In the genomic region with DNA sequence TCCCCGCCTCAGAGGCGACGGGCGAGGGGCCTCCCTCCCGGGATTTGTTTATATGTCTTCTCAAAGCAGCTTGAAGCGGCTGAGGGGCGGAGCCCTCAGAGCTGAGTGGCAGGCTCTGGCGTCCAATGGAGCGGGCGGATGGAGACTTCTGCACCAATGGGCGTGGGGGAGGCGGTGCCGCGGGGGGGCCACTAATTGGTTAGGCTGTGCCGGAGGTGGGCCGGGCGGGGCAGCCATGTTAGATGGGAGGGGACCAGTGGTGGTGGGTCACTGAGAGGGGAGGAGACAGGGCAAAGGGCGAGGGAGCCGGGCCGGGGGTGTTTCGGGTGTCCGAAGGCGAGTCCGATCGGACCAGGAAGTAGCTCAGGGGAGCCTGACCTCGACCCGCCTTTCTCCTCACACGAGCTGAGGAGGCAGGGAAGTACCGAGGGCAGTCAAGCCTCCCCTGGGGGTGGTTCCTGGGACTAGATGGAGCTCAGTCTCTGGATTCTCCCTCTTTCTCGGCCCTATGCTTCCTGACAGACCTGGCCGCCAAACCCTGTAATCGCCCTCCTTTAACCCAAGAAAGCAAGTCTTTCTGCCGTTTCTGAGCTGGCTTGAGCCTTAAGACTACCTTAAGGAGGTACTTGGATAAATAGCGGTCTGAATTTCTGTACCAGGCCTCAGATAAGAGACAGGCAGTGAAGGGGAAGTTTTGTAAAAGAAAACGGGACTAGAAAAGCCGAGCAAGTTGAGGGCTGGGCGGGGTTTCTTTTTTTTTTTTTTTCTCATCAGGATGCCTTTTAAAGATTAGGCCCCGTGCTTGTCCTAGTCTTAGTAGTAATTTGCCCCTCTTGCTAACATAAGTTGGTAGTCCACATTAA, we compare ENCODE assay signal across 8 cellular contexts. TPM values are rescaled to one million over a fixed set of nuclear protein-coding genes. Genes with fewer than 3 reads are reported as not detected.
DNase-seq lines count a peak whose midpoint lies in the region; ATAC-seq, FAIRE-seq and TF ChIP-seq lines count a peak whose summit lies in the region.

No MANE protein-coding gene starts in this region.

- peaks cover 0 to 9% of the 10 kb centered on the region in 2 donors for H3K4me1 ChIP-seq in kidney (ENCODE audit: control insufficient read depth in 1 of 2, insufficient read depth in 1 of 2, low read depth in 1 of 2, low read length in 2 of 2)

- intact Hi-C loops in kidney (cut with DNase I): no loop called here

- ATAC-seq in HG03378 (IDR thresholded peaks at IDR 0.05; ENCODE audit: unreplicated experiment): peak; percentile 73

- peak overlapping the region; percentile 64 to 94 for H3K4me3 ChIP-seq in kidney (ENCODE audit: low read length in 2 of 2)

- peak; percentile 70 for TF ChIP-seq POLR2A in GM19099 (IDR thresholded peaks at IDR 0.05; ENCODE audit: extremely low read depth, insufficient read length, low read depth)

- no peak for FAIRE-seq in kidney (lab: Jason Lieb, UNC)

- peak overlapping the region; percentile 85 to 93 for H3K9ac ChIP-seq in kidney (ENCODE audit: low read length in 2 of 2)

- peak overlapping the region; percentile 97 to 99 for H3K27ac ChIP-seq in kidney (ENCODE audit: low read depth in 2 of 2, low read length in 2 of 2)

- DNase-seq in AML-193 (lab: John Stamatoyannopoulos, UW) (peak; percentile 85 to 89), NCI-H446 treated with DMSO at 0.1 percent for 48 hours (lab: John Stamatoyannopoulos, UW) (peak; percentile 88), cerebellar nuclear complex (lab: John Stamatoyannopoulos, UW) (peak; percentile 77 to 85), kidney (peak; percentile 100)
- DNase-seq in activated CD4-positive, CD25-positive, alpha-beta regulatory T cell treated with anti-CD3 and anti-CD28 coated beads, Interleukin-2, amount 50 U/mL, for 72 hours: peak; percentile 99
- DNase-seq in stimulated activated CD4-positive, alpha-beta T cell treated with anti-CD3 and anti-CD28 coated beads, Interleukin-15, amount 100 ng/mL, for 1 hour (ENCODE audit: low read depth in 1 of 2, low spot score in 1 of 2): peak; percentile 96 to 99

- no peaks in the 10 kb centered on the region for H3K9me3 ChIP-seq in kidney (ENCODE audit: control insufficient read depth in 1 of 2, low read length in 2 of 2)

- no peak for TF ChIP-seq CTCF in kidney (IDR thresholded peaks at IDR 0.05; ENCODE audit: borderline replicate concordance, extremely low read depth, insufficient read depth)

- H3K36me3 ChIP-seq in kidney (ENCODE audit: control insufficient read depth in 1 of 2, insufficient read depth in 2 of 2, low read length in 2 of 2): peaks cover 0 to 6% of the 10 kb centered on the region in 2 donors

RNA-seq across cellular contexts. Expression of gene CREBRF, which starts 1.1 kb away (rescaled TPM):
- 49.7 TPM for total RNA-seq in kidney
- 6.1 TPM for polyA plus RNA-seq in kidney (ENCODE audit: insufficient read depth, low read depth, low replicate concordance)

Comparison
In these comparisons a context has a peak if more than half of its experiments do, and no peak if none do; other contexts are left out.
1. Peak in every context shown above with its lines: DNase-seq, ATAC-seq, H3K4me3 ChIP-seq and H3K27ac ChIP-seq.